23 cellular contexts compared by ENCODE assay signal in the genomic region with DNA sequence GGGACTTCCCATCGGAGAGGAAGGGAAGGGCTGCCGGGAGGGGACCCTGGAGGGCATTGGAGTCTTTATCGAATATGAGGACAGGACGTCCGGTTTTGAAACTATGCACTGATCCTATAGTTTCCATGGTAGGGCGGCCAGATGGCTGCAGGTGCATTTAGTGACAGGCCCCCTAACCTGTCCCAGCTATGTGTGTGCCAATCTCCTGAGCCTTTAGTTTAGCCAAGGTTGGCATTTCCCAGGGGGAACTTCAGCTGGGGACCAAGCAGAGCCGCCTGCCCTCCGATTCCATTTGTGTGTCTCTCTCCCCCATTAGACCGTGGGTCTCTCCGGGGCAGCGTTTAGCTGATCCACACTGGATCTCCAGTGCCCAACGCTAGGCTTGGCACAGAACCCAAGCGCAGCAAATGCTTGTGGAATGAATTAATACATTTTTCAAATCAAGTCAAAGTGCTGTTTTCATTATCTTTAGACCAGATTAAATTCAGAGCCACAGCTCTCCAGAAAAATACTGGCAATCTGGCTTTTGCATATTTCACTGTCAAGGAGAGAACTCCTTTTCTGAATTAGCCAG. TPM values are rescaled to one million over a fixed set of nuclear protein-coding genes. Genes with fewer than 3 reads are reported as not detected.
A peak's percentile ranks its signal among the peaks of the same experiment; 100 is the strongest.
DNase-seq lines count a peak whose midpoint lies in the region; ATAC-seq and TF ChIP-seq lines count a peak whose summit lies in the region.
"Had no signal": no experiment of that assay in that cellular context is flagged by ENCODE, and none has a peak within 500 bp of the region (broad histone marks: within the 10 kb centered on the region; RNA-seq: fewer than 3 reads in every experiment).

No MANE protein-coding gene starts in this region.

- in situ Hi-C loops in gastrocnemius medialis (cut with MboI; ENCODE audit: low sequenced_read_pairs in 4 of 4) = no loop called here

- H3K36me3 ChIP-seq in heart left ventricle (no peaks in the 10 kb centered on the region), gastroesophageal sphincter (no peaks in the 10 kb centered on the region), gastrocnemius medialis (no peaks in the 10 kb centered on the region), aorta (ENCODE audit: control insufficient read depth in 1 of 2, insufficient read depth in 2 of 2, low read length in 1 of 2) (no peaks in the 10 kb centered on the region)
- H3K36me3 ChIP-seq: BE2C had no signal

- H3K27ac ChIP-seq in heart left ventricle (peak overlapping the region; percentile 58 to 89 (median 78)), gastroesophageal sphincter (peak overlapping the region in 3 of 4 donors; percentile 59 to 74 (median 65)), gastrocnemius medialis (peak overlapping the region; percentile 55 to 68 (median 62)), aorta (ENCODE audit: low read depth in 1 of 2, low read length in 2 of 2) (peak overlapping the region; percentile 32 to 60)
- H3K27ac ChIP-seq: RWPE1 had no signal

- WGBS in heart left ventricle, 4 donors = 46 to 61% (median 53%) methylated on average over 13 of the region's 13 CpGs
- WGBS in gastroesophageal sphincter (ENCODE audit: low coverage in 1 of 2), 2 donors = 60% methylated on average over 1 to 8 of the region's 13 CpGs
- 7 to 9% methylated on average over 13 of the region's 13 CpGs for WGBS in aorta, 2 donors

- TF ChIP-seq EP300 in gastroesophageal sphincter (IDR thresholded peaks at IDR 0.05) = no peak

- no peak overlapping the region for H3K4me3 Mint-ChIP-seq in CD14-positive monocyte
- H3K4me3 Mint-ChIP-seq: activated naive CD8-positive, alpha-beta T cell treated with anti-CD3 and anti-CD28 coated beads for 36 hours; brain; dendritic cell treated with granulocyte-macrophage colony-stimulating factor and Interleukin-4, amounts not matched to agents 40 ng/mL and 50 ng/mL, for 4 days; GM23338; natural killer cell had no signal

- peaks cover 3 to 42% (median 31%) of the 10 kb centered on the region in 12 donors for H3K4me1 ChIP-seq in heart left ventricle
- peaks cover 0 to 33% (median 13%) of the 10 kb centered on the region in 3 donors for H3K4me1 ChIP-seq in gastroesophageal sphincter
- H3K4me1 ChIP-seq in gastrocnemius medialis = peaks cover 21 to 22% of the 10 kb centered on the region in 2 donors
- peaks cover 5 to 6% of the 10 kb centered on the region in 2 donors for H3K4me1 ChIP-seq in aorta (ENCODE audit: control insufficient read depth in 1 of 2, insufficient read depth in 2 of 2, low read length in 2 of 2)
- H3K4me1 ChIP-seq: BE2C had no signal

- peak in 1 of 4 donors; percentile 9 for ATAC-seq in heart left ventricle
- no peak for ATAC-seq in gastroesophageal sphincter
- ATAC-seq in gastrocnemius medialis = no peak
- peak; percentile 40 for ATAC-seq in aorta (ENCODE audit: low FRiP score)
- ATAC-seq in GM21360 (IDR thresholded peaks at IDR 0.05; ENCODE audit: unreplicated experiment) = no peak
- ATAC-seq: GM23338, natural killer cell had no signal

- no peak overlapping the region for H3K4me3 ChIP-seq in heart left ventricle
- H3K4me3 ChIP-seq in gastroesophageal sphincter = no peak overlapping the region
- no peak overlapping the region for H3K4me3 ChIP-seq in gastrocnemius medialis
- H3K4me3 ChIP-seq in aorta (ENCODE audit: low read length in 2 of 2) = no peak overlapping the region
- H3K4me3 ChIP-seq: GM23338 had no signal

- peaks cover 13 to 33% (median 22%) of the 10 kb centered on the region in 3 donors for H3K27me3 Mint-ChIP-seq in CD14-positive monocyte (ENCODE audit: low read depth in 3 of 3)

- no peak overlapping the region for H3K27ac Mint-ChIP-seq in CD14-positive monocyte
- H3K27ac Mint-ChIP-seq: activated naive CD8-positive, alpha-beta T cell treated with anti-CD3 and anti-CD28 coated beads for 36 hours; brain; dendritic cell treated with granulocyte-macrophage colony-stimulating factor and Interleukin-4, amounts not matched to agents 40 ng/mL and 50 ng/mL, for 4 days; GM23338; natural killer cell had no signal

- intact Hi-C loops in heart left ventricle (cut with DNase I) (loop anchor here in 2 of 10 donors (5.0 kb wide), 2 partner anchors 146 to 151 kb away; a partner anchor contains a TSS), cardiac septum (cut with DNase I) (no loop called here), gastrocnemius medialis (cut with DNase I; ENCODE audit: low total_unique reads) (no loop called here), aorta (cut with DNase I) (loop anchor here in 1 of 2 donors (5.0 kb wide), 1 partner anchor 141 kb away; no protein-coding TSS in a partner anchor), CD14-positive monocyte (cut with micrococcal nuclease) (no loop called here)

- TF ChIP-seq POLR2A in heart left ventricle (IDR thresholded peaks at IDR 0.05) (no peak), gastroesophageal sphincter (IDR thresholded peaks at IDR 0.05) (no peak), gastrocnemius medialis (IDR thresholded peaks at IDR 0.05) (no peak)

- peaks cover 0 to under 1% (median 0%) of the 10 kb centered on the region in 7 donors for H3K9me3 Mint-ChIP-seq in CD14-positive monocyte
- H3K9me3 Mint-ChIP-seq: activated naive CD8-positive, alpha-beta T cell treated with anti-CD3 and anti-CD28 coated beads for 36 hours; dendritic cell treated with granulocyte-macrophage colony-stimulating factor and Interleukin-4, amounts not matched to agents 40 ng/mL and 50 ng/mL, for 4 days; GM23338; natural killer cell had no signal

- no peak for DNase-seq in heart left ventricle
- no peak for DNase-seq in cardiac septum (ENCODE audit: low spot score)
- DNase-seq in gastrocnemius medialis = no peak
- DNase-seq in aorta = no peak
- DNase-seq in NCI-H345 (lab: John Stamatoyannopoulos, UW) = no peak
- no peak for DNase-seq in CD14-positive monocyte (ENCODE audit: low spot score)
- DNase-seq: 8988T; activated naive CD8-positive, alpha-beta T cell treated with anti-CD3 and anti-CD28 coated beads for 36 hours; BE2C; erythroblast; Kasumi-1; natural killer cell; NCI-H1092 treated with DMSO at 0.1 percent for 48 hours; NCI-H2081; NCI-H524; substantia nigra had no signal

- TF ChIP-seq CTCF in heart left ventricle (IDR thresholded peaks at IDR 0.05) (no peak), gastroesophageal sphincter (IDR thresholded peaks at IDR 0.05) (no peak), gastrocnemius medialis (IDR thresholded peaks at IDR 0.05 in 4 of 5, conservative IDR thresholded peaks at IDR 0.05 in 1 of 5) (no peak), CD14-positive monocyte (IDR thresholded peaks at IDR 0.05) (no peak)

- H3K27me3 ChIP-seq in heart left ventricle = no peaks in the 10 kb centered on the region
- no peaks in the 10 kb centered on the region for H3K27me3 ChIP-seq in gastroesophageal sphincter
- peaks cover 0 to 14% (median 0%) of the 10 kb centered on the region in 3 donors for H3K27me3 ChIP-seq in gastrocnemius medialis
- no peaks in the 10 kb centered on the region for H3K27me3 ChIP-seq in aorta (ENCODE audit: control insufficient read depth in 1 of 2, insufficient read depth in 2 of 2, low read length in 1 of 2)

- H3K9me3 ChIP-seq in heart left ventricle = no peaks in the 10 kb centered on the region
- no peaks in the 10 kb centered on the region for H3K9me3 ChIP-seq in gastroesophageal sphincter
- no peaks in the 10 kb centered on the region for H3K9me3 ChIP-seq in gastrocnemius medialis
- no peaks in the 10 kb centered on the region for H3K9me3 ChIP-seq in aorta (ENCODE audit: control insufficient read depth, low read length)
- H3K9me3 ChIP-seq: BE2C had no signal

- H3K4me1 Mint-ChIP-seq in CD14-positive monocyte = peaks cover 3% of the 10 kb centered on the region
- H3K4me1 Mint-ChIP-seq: brain, natural killer cell had no signal

- H3K36me3 Mint-ChIP-seq in CD14-positive monocyte = no peaks in the 10 kb centered on the region
- H3K36me3 Mint-ChIP-seq: activated naive CD8-positive, alpha-beta T cell treated with anti-CD3 and anti-CD28 coated beads for 36 hours; brain; natural killer cell had no signal

RNA-seq across cellular contexts. Expression of a gene that starts 19.9 kb away (rescaled TPM):
- not detected for total RNA-seq in heart left ventricle
- not detected for polyA plus RNA-seq in heart left ventricle
- not detected for total RNA-seq in cardiac septum
- not detected for total RNA-seq in gastroesophageal sphincter
- total RNA-seq in gastrocnemius medialis = not detected
- total RNA-seq in aorta = not detected
- polyA plus RNA-seq in aorta = not detected
- polyA plus RNA-seq in CD14-positive monocyte = not detected
- total RNA-seq: activated naive CD8-positive, alpha-beta T cell treated with anti-CD3 and anti-CD28 coated beads for 36 hours; GM23338; mesenteric fat pad; natural killer cell had no signal
- polyA plus RNA-seq: GM23338 had no signal

RNA-seq across cellular contexts. Expression of a gene that starts 38.5 kb away (rescaled TPM):
- 1 to 10 TPM in 3 of 9 donors, under 1 TPM in 3, not detected in 3; 0.30 to 2.7 (median 0.94) TPM for total RNA-seq in heart left ventricle
- under 1 TPM in 1 of 2 donors, not detected in 1; 0.12 TPM for polyA plus RNA-seq in heart left ventricle
- total RNA-seq in cardiac septum = 0.35 TPM
- 1 to 10 TPM in 3 of 4 donors, under 1 TPM in 1; 0.93 to 7.8 (median 3.5) TPM for total RNA-seq in gastroesophageal sphincter
- 1 to 10 TPM in 1 of 4 donors, under 1 TPM in 3; 0.36 to 1.5 (median 0.53) TPM for total RNA-seq in gastrocnemius medialis
- 1 to 10 TPM; 1.3 to 7.4 TPM for total RNA-seq in aorta
- 1 to 10 TPM in 1 of 2 donors, not detected in 1; 5.3 TPM for polyA plus RNA-seq in aorta
- 1 to 10 TPM; 1.2 to 2.1 TPM for polyA plus RNA-seq in CD14-positive monocyte

RNA-seq across cellular contexts. Expression of a gene that starts 50.0 kb away (rescaled TPM):
- total RNA-seq in heart left ventricle = under 1 TPM in 1 of 9 donors, not detected in 8; 0.11 TPM
- under 1 TPM in 1 of 2 donors, not detected in 1; 0.12 TPM for polyA plus RNA-seq in heart left ventricle
- total RNA-seq in cardiac septum = not detected
- 10 to 100 TPM in 1 of 4 donors, under 1 TPM in 3; 0.54 to 16.8 (median 0.79) TPM for total RNA-seq in gastroesophageal sphincter
- 1 to 10 TPM in 1 of 4 donors, under 1 TPM in 3; 0.16 to 3.7 (median 0.42) TPM for total RNA-seq in gastrocnemius medialis
- total RNA-seq in aorta = under 1 TPM; 0.19 to 0.84 TPM
- polyA plus RNA-seq in aorta = 10 to 100 TPM in 1 of 2 donors, under 1 TPM in 1; 0.69 to 16.9 TPM
- not detected for polyA plus RNA-seq in CD14-positive monocyte
